Comparison of ENCODE assay signal across 8 cellular contexts in the genomic region with DNA sequence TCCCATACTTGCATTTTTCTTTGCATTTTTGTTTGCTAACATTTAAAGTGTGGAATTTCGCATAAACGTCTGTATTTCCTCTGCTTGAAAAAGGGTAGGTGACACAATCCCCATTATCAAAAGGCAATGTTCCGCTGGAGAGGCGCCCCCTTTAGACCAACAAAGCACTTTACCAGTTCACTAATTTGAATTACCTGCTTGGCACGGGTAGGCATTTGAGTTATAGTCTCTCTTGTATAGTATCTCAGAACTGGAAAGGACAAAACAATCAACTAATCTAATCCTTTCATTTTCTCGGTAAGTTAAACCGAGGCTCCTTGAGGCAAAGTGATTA. TPM values are rescaled to one million over a fixed set of nuclear protein-coding genes. Genes with fewer than 3 reads are reported as not detected.
A peak's percentile ranks its signal among the peaks of the same experiment; 100 is the strongest.
DNase-seq lines count a peak whose midpoint lies in the region; ATAC-seq and TF ChIP-seq lines count a peak whose summit lies in the region.

No MANE protein-coding gene starts in this region.

- H3K4me1 ChIP-seq in psoas muscle = peaks cover 7% of the 10 kb centered on the region

- no peaks in the 10 kb centered on the region for H3K36me3 ChIP-seq in psoas muscle (ENCODE audit: insufficient read depth in 1 of 2, low read depth in 1 of 2)

- H3K4me3 ChIP-seq in psoas muscle = peak overlapping the region; percentile 77

- H3K9me3 Mint-ChIP-seq in activated T-helper 2 cell treated with anti-CD3 and anti-CD28 coated beads, Interferon-gamma antibody, Interleukin-2, Interleukin-4, amounts not matched to agents 10 μg/mL and 5 μg/mL and 100 μg/mL, durations not matched to agents 14 hours and 24 hours and 36 hours = no peaks in the 10 kb centered on the region

- H3K4me3 Mint-ChIP-seq in activated T-helper 2 cell treated with anti-CD3 and anti-CD28 coated beads, Interferon-gamma antibody, Interleukin-2, Interleukin-4, amounts not matched to agents 10 μg/mL and 5 μg/mL and 100 μg/mL, durations not matched to agents 14 hours and 24 hours and 36 hours (ENCODE audit: low read depth) = peak overlapping the region; percentile 83

- intact Hi-C loops in activated T-helper 2 cell treated with anti-CD3 and anti-CD28 coated beads, Interferon-gamma antibody, Interleukin-2, Interleukin-4, amounts not matched to agents 10 μg/mL and 5 μg/mL and 100 μg/mL, durations not matched to agents 14 hours and 24 hours and 36 hours (cut with micrococcal nuclease) = no loop called here
- intact Hi-C loops in left cardiac atrium (cut with DNase I) = no loop called here
- intact Hi-C loops in psoas muscle (cut with DNase I) = no loop called here

- WGBS in psoas muscle, 3 donors = 1 to 2% (median 2%) methylated on average over 7 of the region's 7 CpGs

- TF ChIP-seq CTCF in AG09319 (IDR thresholded peaks at IDR 0.05; ENCODE audit: low read depth, low read length) = peak; percentile 50
- no peak for TF ChIP-seq CTCF in psoas muscle (IDR thresholded peaks at IDR 0.05)

- H3K27me3 ChIP-seq in psoas muscle (ENCODE audit: insufficient read depth in 3 of 3, low read length in 2 of 3) = peaks cover 0 to 11% (median 0%) of the 10 kb centered on the region in 3 donors

- H3K4me1 Mint-ChIP-seq in activated T-helper 2 cell treated with anti-CD3 and anti-CD28 coated beads, Interferon-gamma antibody, Interleukin-2, Interleukin-4, amounts not matched to agents 10 μg/mL and 5 μg/mL and 100 μg/mL, durations not matched to agents 14 hours and 24 hours and 36 hours (ENCODE audit: low read depth) = peaks cover 8% of the 10 kb centered on the region

- H3K27ac Mint-ChIP-seq in activated T-helper 2 cell treated with anti-CD3 and anti-CD28 coated beads, Interferon-gamma antibody, Interleukin-2, Interleukin-4, amounts not matched to agents 10 μg/mL and 5 μg/mL and 100 μg/mL, durations not matched to agents 14 hours and 24 hours and 36 hours = no peak overlapping the region

- ATAC-seq in GM18867 (IDR thresholded peaks at IDR 0.05; ENCODE audit: unreplicated experiment) (peak; percentile 58), HG03045 (IDR thresholded peaks at IDR 0.05; ENCODE audit: unreplicated experiment) (peak; percentile 38), left cardiac atrium (peak; percentile 30 to 65), psoas muscle (peak in 1 of 4 donors; percentile 63)

- DNase-seq in AG09319 (ENCODE audit: extremely low read depth, low read depth) (no peak), NCI-H2107 treated with DMSO at 0.1 percent for 48 hours (lab: John Stamatoyannopoulos, UW; ENCODE audit: unreplicated experiment) (peak; percentile 81), left cardiac atrium (no peak), psoas muscle (no peak), DMS79 treated with DMSO at 0.1 percent for 48 hours (lab: John Stamatoyannopoulos, UW) (no peak)
- no peak for DNase-seq in activated T-helper 2 cell treated with anti-CD3 and anti-CD28 coated beads, Interferon-gamma antibody, Interleukin-2, Interleukin-4, amounts not matched to agents 10 μg/mL and 5 μg/mL and 100 μg/mL, durations not matched to agents 14 hours and 24 hours and 36 hours (ENCODE audit: low spot score)

- H3K9me3 ChIP-seq in psoas muscle = no peaks in the 10 kb centered on the region

- peaks cover 43% of the 10 kb centered on the region for H3K27me3 Mint-ChIP-seq in activated T-helper 2 cell treated with anti-CD3 and anti-CD28 coated beads, Interferon-gamma antibody, Interleukin-2, Interleukin-4, amounts not matched to agents 10 μg/mL and 5 μg/mL and 100 μg/mL, durations not matched to agents 14 hours and 24 hours and 36 hours (ENCODE audit: low read depth)

- no peaks in the 10 kb centered on the region for H3K36me3 Mint-ChIP-seq in activated T-helper 2 cell treated with anti-CD3 and anti-CD28 coated beads, Interferon-gamma antibody, Interleukin-2, Interleukin-4, amounts not matched to agents 10 μg/mL and 5 μg/mL and 100 μg/mL, durations not matched to agents 14 hours and 24 hours and 36 hours (ENCODE audit: low read depth)

- H3K27ac ChIP-seq in psoas muscle = no peak overlapping the region

RNA-seq across cellular contexts. Expression of gene CCDC39, which starts 0.8 kb away (rescaled TPM):
- total RNA-seq in activated T-helper 2 cell treated with anti-CD3 and anti-CD28 coated beads, Interferon-gamma antibody, Interleukin-2, Interleukin-4, amounts not matched to agents 10 μg/mL and 5 μg/mL and 100 μg/mL, durations not matched to agents 14 hours and 24 hours and 36 hours = not detected in 2 replicates
- total RNA-seq in left cardiac atrium (not detected), psoas muscle (under 1 TPM; 0.69 to 0.86 (median 0.81) TPM)
- polyA plus RNA-seq in psoas muscle = under 1 TPM in 2 of 3 donors, not detected in 1; 0.03 to 0.12 TPM
